Comparison of ENCODE assay signal across 8 cellular contexts in the genomic region with DNA sequence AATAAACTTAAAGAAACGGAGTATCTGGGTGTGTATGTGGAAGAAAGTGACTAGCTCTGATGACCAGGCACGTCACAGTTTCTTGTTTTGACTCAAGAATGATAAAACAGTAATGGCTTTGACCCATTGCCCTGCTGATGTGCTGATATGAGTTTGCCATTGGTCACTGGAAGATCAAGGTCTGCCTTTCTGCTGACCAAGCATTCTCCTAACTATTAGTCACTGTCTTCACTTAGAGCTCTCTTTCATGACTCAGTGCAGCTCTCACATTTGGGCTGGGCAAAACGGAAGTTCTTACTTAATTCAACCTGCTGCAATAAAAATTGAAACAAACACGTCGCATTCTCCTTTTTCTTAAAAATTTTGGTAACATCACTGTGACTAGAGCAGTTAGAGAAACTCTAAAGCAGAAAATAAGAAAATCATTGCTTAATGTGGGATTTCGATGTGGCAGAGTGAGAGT.
A peak's percentile ranks its signal among the peaks of the same experiment; 100 is the strongest.
DNase-seq lines count a peak whose midpoint lies in the region; ATAC-seq and TF ChIP-seq lines count a peak whose summit lies in the region.

No MANE protein-coding gene starts in this region.

- H3K27ac ChIP-seq in CD4-positive, CD25-positive, alpha-beta regulatory T cell (ENCODE audit: insufficient read depth, low read length, poor library complexity, severe bottlenecking): peak overlapping the region; percentile 82
- no peak overlapping the region for H3K27ac ChIP-seq in coronary artery

- DNase-seq in CD4-positive, CD25-positive, alpha-beta regulatory T cell: peak; percentile 30 to 90 (median 54)
- DNase-seq in GM20000 (ENCODE audit: low spot score) (peak; percentile 65), non-pigmented ciliary epithelial cell (ENCODE audit: low read depth) (peak; percentile 90), NCI-H1417 (lab: John Stamatoyannopoulos, UW) (no peak), coronary artery (ENCODE audit: low spot score) (no peak)
- peak; percentile 39 for DNase-seq in activated CD4-positive, CD25-positive, alpha-beta regulatory T cell treated with anti-CD3 and anti-CD28 coated beads, Interleukin-2, amount 50 U/mL, for 72 hours
- DNase-seq in effector CD4-positive, alpha-beta T cell: peak; percentile 34

- H3K4me1 Mint-ChIP-seq in CD4-positive, CD25-positive, alpha-beta regulatory T cell: peaks cover 14 to 50% (median 29%) of the 10 kb centered on the region in 4 donors

- H3K27me3 Mint-ChIP-seq in CD4-positive, CD25-positive, alpha-beta regulatory T cell: no peaks in the 10 kb centered on the region

- peaks cover 0 to 2% (median 0%) of the 10 kb centered on the region in 7 donors for H3K9me3 Mint-ChIP-seq in CD4-positive, CD25-positive, alpha-beta regulatory T cell

- H3K4me1 ChIP-seq in CD4-positive, CD25-positive, alpha-beta regulatory T cell (ENCODE audit: control insufficient read depth, insufficient read depth, low read length, poor library complexity, severe bottlenecking): peaks cover 24% of the 10 kb centered on the region

- peak overlapping the region; percentile 24 to 89 (median 83) for H3K4me3 Mint-ChIP-seq in CD4-positive, CD25-positive, alpha-beta regulatory T cell

- H3K4me3 ChIP-seq in CD4-positive, CD25-positive, alpha-beta regulatory T cell (ENCODE audit: low read depth, low read length): peak overlapping the region; percentile 77
- no peak overlapping the region for H3K4me3 ChIP-seq in coronary artery

- no peaks in the 10 kb centered on the region for H3K27me3 ChIP-seq in CD4-positive, CD25-positive, alpha-beta regulatory T cell (ENCODE audit: control insufficient read depth, insufficient read depth, low read length)

- H3K36me3 ChIP-seq in CD4-positive, CD25-positive, alpha-beta regulatory T cell (ENCODE audit: control insufficient read depth, insufficient read depth, low read length): no peaks in the 10 kb centered on the region

- peaks cover 6% of the 10 kb centered on the region for H3K36me3 Mint-ChIP-seq in CD4-positive, CD25-positive, alpha-beta regulatory T cell

- peak; percentile 90 to 94 for ATAC-seq in CD4-positive, CD25-positive, alpha-beta regulatory T cell (ENCODE audit: low read depth in 2 of 2)
- ATAC-seq in HG03565 (IDR thresholded peaks at IDR 0.05; ENCODE audit: unreplicated experiment): peak; percentile 95

- H3K27ac Mint-ChIP-seq in CD4-positive, CD25-positive, alpha-beta regulatory T cell: peak overlapping the region; percentile 89 to 98 (median 95)

- no peaks in the 10 kb centered on the region for H3K9me3 ChIP-seq in CD4-positive, CD25-positive, alpha-beta regulatory T cell (ENCODE audit: control insufficient read depth in 2 of 2, low read length in 2 of 2)

- TF ChIP-seq CTCF in GM20000 (IDR thresholded peaks at IDR 0.05; ENCODE audit: extremely low read depth, missing control alignments) (no peak), coronary artery (IDR thresholded peaks at IDR 0.05) (no peak)

Comparison
In these comparisons a context has a peak if more than half of its experiments do, and no peak if none do; other contexts are left out.
1. DNase-seq: peak in CD4-positive, CD25-positive, alpha-beta regulatory T cell (3 of 3), GM20000 (single experiment), activated CD4-positive, CD25-positive, alpha-beta regulatory T cell treated with anti-CD3 and anti-CD28 coated beads, Interleukin-2, amount 50 U/mL, for 72 hours (single experiment), effector CD4-positive, alpha-beta T cell (single experiment) and non-pigmented ciliary epithelial cell (single experiment); none in NCI-H1417 (0 of 3) and coronary artery (single experiment).